In genomic region chr16:7390974-7391373, GRCh38 we compare ENCODE assay signal across 26 cellular contexts. TPM values are rescaled to one million over a fixed set of nuclear protein-coding genes. Genes with fewer than 3 reads are reported as not detected.
"Had no signal": no experiment of that assay in that cellular context is flagged by ENCODE, and none has a peak within 500 bp of the region (broad histone marks: within the 10 kb centered on the region; RNA-seq: fewer than 3 reads in every experiment).

No MANE protein-coding gene starts in this region.

- H3K4me1 ChIP-seq: esophagus squamous epithelium, left lung, lower lobe of right lung, prostate gland, right lobe of liver, stomach, thyroid gland, vagina had no signal

- H3K9me3 ChIP-seq: esophagus squamous epithelium, lower lobe of right lung, prostate gland, right lobe of liver, thyroid gland, vagina had no signal

- H3K27ac ChIP-seq: coronary artery, esophagus squamous epithelium, left lung, lower lobe of right lung, prostate gland, right lobe of liver, stomach, thyroid gland, vagina had no signal

- H3K36me3 ChIP-seq: esophagus squamous epithelium, left lung, lower lobe of right lung, prostate gland, right lobe of liver, stomach, thyroid gland, vagina had no signal

- ATAC-seq: left lung; lower lobe of right lung; naive thymus-derived CD8-positive, alpha-beta T cell; right lobe of liver; stimulated activated effector memory CD8-positive, alpha-beta T cell treated with anti-CD3 and anti-CD28 coated beads, Interleukin-12 subunit alpha, Interleukin-12 subunit beta, amount 100 ng/mL, for 72 hours had no signal

- DNase-seq: dermis blood vessel endothelial cell; effector memory CD4-positive, alpha-beta T cell; erythroblast; esophagus squamous epithelium; foreskin melanocyte; kidney; left lung; lower lobe of right lung; naive thymus-derived CD8-positive, alpha-beta T cell; nephron progenitor cell; nucleus accumbens; right lobe of liver; stimulated activated CD4-positive, alpha-beta T cell treated with anti-CD3 and anti-CD28 coated beads, Interleukin-2, amount 100 ng/mL, for 24 hours; stimulated activated CD4-positive, alpha-beta T cell treated with anti-CD3 and anti-CD28 coated beads, Interleukin-4, amount 100 ng/mL, for 24 hours; stimulated activated naive CD4-positive, alpha-beta T cell treated with Interleukin-2 at 50 U/mL for 16 hours; stomach; thyroid gland; trophoblast cell had no signal

- H3K4me3 ChIP-seq: coronary artery, esophagus squamous epithelium, left lung, lower lobe of right lung, prostate gland, right lobe of liver, smooth muscle cell, stomach, thyroid gland, vagina had no signal

- H3K27me3 ChIP-seq: esophagus squamous epithelium, left lung, right lobe of liver, stomach, thyroid gland, vagina had no signal

RNA-seq across cellular contexts. Expression of gene RBFOX1, which starts 58.3 kb away (rescaled TPM):
- total RNA-seq: dermis blood vessel endothelial cell; esophagus squamous epithelium; left lung; lower lobe of right lung; mesenteric fat pad; naive thymus-derived CD8-positive, alpha-beta T cell; osteocyte; renal cortical epithelial cell; smooth muscle cell had no signal
